In genomic region chr3:48783304-48783703, GRCh38 we compare ENCODE assay signal across 1 cellular context.
TF ChIP-seq lines count a peak whose summit lies in the region.

No MANE protein-coding gene starts in this region.

TF ChIP-seq in K562, 482 proteins besides CTCF, POLR2A, EP300 and RAD21 (continued from another document and continues in another):
- TF ChIP-seq, protein P1, sequence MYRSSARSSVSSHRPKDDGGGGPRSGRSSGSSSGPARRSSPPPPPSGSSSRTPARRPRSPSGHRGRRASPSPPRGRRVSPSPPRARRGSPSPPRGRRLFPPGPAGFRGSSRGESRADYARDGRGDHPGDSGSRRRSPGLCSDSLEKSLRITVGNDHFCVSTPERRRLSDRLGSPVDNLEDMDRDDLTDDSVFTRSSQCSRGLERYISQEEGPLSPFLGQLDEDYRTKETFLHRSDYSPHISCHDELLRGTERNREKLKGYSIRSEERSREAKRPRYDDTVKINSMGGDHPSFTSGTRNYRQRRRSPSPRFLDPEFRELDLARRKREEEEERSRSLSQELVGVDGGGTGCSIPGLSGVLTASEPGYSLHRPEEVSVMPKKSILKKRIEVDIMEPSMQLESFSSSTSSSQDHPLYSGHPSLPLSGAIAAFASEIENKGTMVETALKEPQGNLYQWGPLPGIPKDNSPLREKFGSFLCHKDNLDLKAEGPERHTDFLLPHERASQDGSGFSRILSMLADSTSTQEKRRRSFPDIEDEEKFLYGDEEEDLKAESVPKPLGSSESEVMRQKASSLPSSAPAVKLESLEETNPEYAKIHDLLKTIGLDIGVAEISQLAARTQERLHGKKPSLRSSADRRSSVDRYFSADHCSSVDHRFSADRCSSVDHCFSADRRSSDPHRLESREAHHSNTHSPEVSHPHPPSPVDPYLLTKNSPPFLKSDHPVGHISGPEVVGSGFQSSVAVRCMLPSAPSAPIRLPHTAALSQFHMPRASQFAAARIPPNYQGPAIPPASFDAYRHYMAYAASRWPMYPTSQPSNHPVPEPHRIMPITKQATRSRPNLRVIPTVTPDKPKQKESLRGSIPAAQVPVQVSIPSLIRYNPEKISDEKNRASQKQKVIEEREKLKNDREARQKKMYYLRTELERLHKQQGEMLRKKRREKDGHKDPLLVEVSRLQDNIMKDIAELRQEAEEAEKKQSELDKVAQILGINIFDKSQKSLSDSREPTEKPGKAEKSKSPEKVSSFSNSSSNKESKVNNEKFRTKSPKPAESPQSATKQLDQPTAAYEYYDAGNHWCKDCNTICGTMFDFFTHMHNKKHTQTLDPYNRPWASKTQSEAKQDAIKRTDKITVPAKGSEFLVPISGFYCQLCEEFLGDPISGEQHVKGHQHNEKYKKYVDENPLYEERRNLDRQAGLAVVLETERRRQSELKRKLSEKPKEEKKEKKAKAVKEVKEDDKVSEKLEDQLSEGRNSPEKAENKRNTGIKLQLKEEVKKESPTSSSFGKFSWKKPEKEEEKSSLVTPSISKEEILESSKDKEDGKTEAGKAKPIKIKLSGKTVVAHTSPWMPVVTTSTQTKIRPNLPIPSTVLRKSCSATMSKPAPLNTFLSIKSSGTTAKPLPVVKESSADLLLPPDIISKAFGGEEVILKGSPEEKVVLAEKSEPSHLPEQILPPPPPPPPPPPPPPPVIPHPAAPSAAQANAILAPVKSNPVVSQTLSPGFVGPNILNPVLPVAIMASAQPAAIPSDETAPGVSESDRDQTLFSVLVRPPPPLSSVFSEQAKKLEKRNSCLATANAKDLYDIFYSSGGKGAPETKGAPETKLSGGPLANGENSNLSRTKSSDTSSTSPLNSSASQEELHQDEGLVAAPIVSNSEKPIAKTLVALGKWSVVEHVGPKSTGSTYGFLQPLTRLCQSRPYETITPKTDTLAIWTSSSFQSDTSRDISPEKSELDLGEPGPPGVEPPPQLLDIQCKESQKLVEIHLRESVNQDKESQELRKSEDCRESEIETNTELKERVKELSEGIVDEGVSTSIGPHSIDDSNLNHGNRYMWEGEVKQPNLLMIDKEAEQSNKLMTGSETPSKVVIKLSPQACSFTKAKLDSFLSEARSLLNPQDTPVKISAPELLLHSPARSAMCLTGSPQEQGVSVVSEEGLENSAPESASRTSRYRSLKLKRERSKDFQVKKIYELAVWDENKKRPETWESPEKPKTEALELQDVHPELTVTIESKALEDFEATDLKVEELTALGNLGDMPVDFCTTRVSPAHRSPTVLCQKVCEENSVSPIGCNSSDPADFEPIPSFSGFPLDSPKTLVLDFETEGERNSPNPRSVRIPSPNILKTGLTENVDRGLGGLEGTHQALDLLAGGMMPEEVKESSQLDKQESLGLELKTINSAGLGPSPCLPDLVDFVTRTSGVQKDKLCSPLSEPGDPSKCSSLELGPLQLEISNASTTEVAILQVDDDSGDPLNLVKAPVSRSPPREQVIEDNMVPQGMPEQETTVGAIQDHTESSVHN (IDR thresholded peaks at IDR 0.05; ENCODE audit: borderline replicate concordance in 1 of 2, low read depth in 1 of 2), result 0 out of 4 replicates have a peak, but pooled peaks of 1 of the 2 experiments have one; percentile 43
- TF ChIP-seq ZNF766 (CRISPR knock-in tag; conservative IDR thresholded peaks at IDR 0.05), result no peak
- TF ChIP-seq HCFC1 (IDR thresholded peaks at IDR 0.05; ENCODE audit: low read depth, low read length), result no peak
- no peak for TF ChIP-seq CBX2 (IDR thresholded peaks at IDR 0.05; ENCODE audit: insufficient read depth, low read length, poor library complexity, severe bottlenecking)
- no peak for TF ChIP-seq ZC3H11A (IDR thresholded peaks at IDR 0.05; ENCODE audit: low read depth, low read length)
- TF ChIP-seq POLR2H (tag; IDR thresholded peaks at IDR 0.05; ENCODE audit: low read depth), result no peak
- TF ChIP-seq NR4A1 (CRISPR knock-in tag; IDR thresholded peaks at IDR 0.05), result no peak
- 0 out of 2 replicates have a peak, but pooled peaks have one; percentile 27 for TF ChIP-seq NR4A1 (tag; IDR thresholded peaks at IDR 0.05)
- no peak for TF ChIP-seq FOXJ2 (tag; IDR thresholded peaks at IDR 0.05)
- TF ChIP-seq ZNF830 (CRISPR knock-in tag; IDR thresholded peaks at IDR 0.05), result no peak
- no peak for TF ChIP-seq RHOXF2B (CRISPR knock-in tag; conservative IDR thresholded peaks at IDR 0.05)
- TF ChIP-seq, protein P2, sequence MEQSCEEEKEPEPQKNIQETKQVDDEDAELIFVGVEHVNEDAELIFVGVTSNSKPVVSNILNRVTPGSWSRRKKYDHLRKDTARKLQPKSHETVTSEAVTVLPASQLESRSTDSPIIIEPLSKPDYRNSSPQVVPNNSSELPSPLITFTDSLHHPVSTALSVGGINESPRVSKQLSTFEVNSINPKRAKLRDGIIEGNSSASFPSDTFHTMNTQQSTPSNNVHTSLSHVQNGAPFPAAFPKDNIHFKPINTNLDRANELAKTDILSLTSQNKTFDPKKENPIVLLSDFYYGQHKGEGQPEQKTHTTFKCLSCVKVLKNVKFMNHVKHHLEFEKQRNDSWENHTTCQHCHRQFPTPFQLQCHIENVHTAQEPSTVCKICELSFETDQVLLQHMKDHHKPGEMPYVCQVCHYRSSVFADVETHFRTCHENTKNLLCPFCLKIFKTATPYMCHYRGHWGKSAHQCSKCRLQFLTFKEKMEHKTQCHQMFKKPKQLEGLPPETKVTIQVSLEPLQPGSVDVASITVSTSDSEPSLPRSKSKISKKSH (CRISPR knock-in tag; IDR thresholded peaks at IDR 0.05), result no peak
- peak; percentile 82 for TF ChIP-seq CBFA2T3 (IDR thresholded peaks at IDR 0.05)
- TF ChIP-seq THAP12 (CRISPR knock-in tag; IDR thresholded peaks at IDR 0.05), result no peak
- no peak for TF ChIP-seq ZNF184 (CRISPR knock-in tag; IDR thresholded peaks at IDR 0.05)
- no peak; the same call in 1 of the 2 replicates for TF ChIP-seq ZNF644 (tag; IDR thresholded peaks at IDR 0.05; ENCODE audit: low read depth)
- TF ChIP-seq PBX2 (CRISPR knock-in tag; IDR thresholded peaks at IDR 0.05; ENCODE audit: low read depth), result no peak
- TF ChIP-seq PBX2 (tag; conservative IDR thresholded peaks at IDR 0.05; ENCODE audit: low read depth), result no peak
- TF ChIP-seq KDM2B (CRISPR knock-in tag; IDR thresholded peaks at IDR 0.05), result no peak
- peak; percentile 36 for TF ChIP-seq MEIS2 (IDR thresholded peaks at IDR 0.05; ENCODE audit: partially characterized antibody)
- TF ChIP-seq, protein P3, sequence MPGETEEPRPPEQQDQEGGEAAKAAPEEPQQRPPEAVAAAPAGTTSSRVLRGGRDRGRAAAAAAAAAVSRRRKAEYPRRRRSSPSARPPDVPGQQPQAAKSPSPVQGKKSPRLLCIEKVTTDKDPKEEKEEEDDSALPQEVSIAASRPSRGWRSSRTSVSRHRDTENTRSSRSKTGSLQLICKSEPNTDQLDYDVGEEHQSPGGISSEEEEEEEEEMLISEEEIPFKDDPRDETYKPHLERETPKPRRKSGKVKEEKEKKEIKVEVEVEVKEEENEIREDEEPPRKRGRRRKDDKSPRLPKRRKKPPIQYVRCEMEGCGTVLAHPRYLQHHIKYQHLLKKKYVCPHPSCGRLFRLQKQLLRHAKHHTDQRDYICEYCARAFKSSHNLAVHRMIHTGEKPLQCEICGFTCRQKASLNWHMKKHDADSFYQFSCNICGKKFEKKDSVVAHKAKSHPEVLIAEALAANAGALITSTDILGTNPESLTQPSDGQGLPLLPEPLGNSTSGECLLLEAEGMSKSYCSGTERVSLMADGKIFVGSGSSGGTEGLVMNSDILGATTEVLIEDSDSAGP (CRISPR knock-in tag; IDR thresholded peaks at IDR 0.05), result no peak
- no peak for TF ChIP-seq ZNF583 (CRISPR knock-in tag; IDR thresholded peaks at IDR 0.05)
- TF ChIP-seq SRSF3 (IDR thresholded peaks at IDR 0.05; ENCODE audit: insufficient read depth, low read length), result no peak
- TF ChIP-seq ARID3B (CRISPR knock-in tag; IDR thresholded peaks at IDR 0.05; ENCODE audit: borderline replicate concordance), result no peak
- TF ChIP-seq SREBF1 (IDR thresholded peaks at IDR 0.05; ENCODE audit: borderline replicate concordance, low read depth, low read length), result no peak
- TF ChIP-seq, protein P4, sequence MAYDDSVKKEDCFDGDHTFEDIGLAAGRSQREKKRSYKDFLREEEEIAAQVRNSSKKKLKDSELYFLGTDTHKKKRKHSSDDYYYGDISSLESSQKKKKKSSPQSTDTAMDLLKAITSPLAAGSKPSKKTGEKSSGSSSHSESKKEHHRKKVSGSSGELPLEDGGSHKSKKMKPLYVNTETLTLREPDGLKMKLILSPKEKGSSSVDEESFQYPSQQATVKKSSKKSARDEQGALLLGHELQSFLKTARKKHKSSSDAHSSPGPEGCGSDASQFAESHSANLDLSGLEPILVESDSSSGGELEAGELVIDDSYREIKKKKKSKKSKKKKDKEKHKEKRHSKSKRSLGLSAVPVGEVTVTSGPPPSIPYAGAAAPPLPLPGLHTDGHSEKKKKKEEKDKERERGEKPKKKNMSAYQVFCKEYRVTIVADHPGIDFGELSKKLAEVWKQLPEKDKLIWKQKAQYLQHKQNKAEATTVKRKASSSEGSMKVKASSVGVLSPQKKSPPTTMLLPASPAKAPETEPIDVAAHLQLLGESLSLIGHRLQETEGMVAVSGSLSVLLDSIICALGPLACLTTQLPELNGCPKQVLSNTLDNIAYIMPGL (CRISPR knock-in tag; IDR thresholded peaks at IDR 0.05), result no peak
- TF ChIP-seq EGR1 (conservative IDR thresholded peaks at IDR 0.05), result no peak
- TF ChIP-seq C11orf30 (IDR thresholded peaks at IDR 0.05; ENCODE audit: low read depth), result no peak
- TF ChIP-seq MYC (IDR thresholded peaks at IDR 0.05; ENCODE audit: low read depth, low read length), result 0 out of 2 replicates have a peak, but pooled peaks have one; percentile 18
- no peak for TF ChIP-seq MYC (CRISPR knock-in tag; IDR thresholded peaks at IDR 0.05; ENCODE audit: borderline replicate concordance, low read depth)
- TF ChIP-seq ZNF398 (CRISPR knock-in tag; IDR thresholded peaks at IDR 0.05), result no peak
- no peak for TF ChIP-seq PURB (CRISPR knock-in tag; IDR thresholded peaks at IDR 0.05; ENCODE audit: low read depth)
- TF ChIP-seq SRSF7 (optimal IDR thresholded peaks at IDR 0.05; ENCODE audit: low read depth, low read length), result no peak
- TF ChIP-seq ZBTB8A (IDR thresholded peaks at IDR 0.05; ENCODE audit: partially characterized antibody), result no peak
- TF ChIP-seq U2AF1 (optimal IDR thresholded peaks at IDR 0.05; ENCODE audit: low read depth, low read length), result no peak
